Comparison of ENCODE assay signal across 16 cellular contexts in genomic region chr15:60594071-60594470, GRCh38.
DNase-seq lines count a peak whose midpoint lies in the region; ATAC-seq, FAIRE-seq and TF ChIP-seq lines count a peak whose summit lies in the region.
"Had no signal": no experiment of that assay in that cellular context is flagged by ENCODE, and none has a peak within 500 bp of the region (broad histone marks: within the 10 kb centered on the region; RNA-seq: fewer than 3 reads in every experiment).

No MANE protein-coding gene starts in this region.

- FAIRE-seq in bronchial epithelial cell (lab: Jason Lieb, UNC): no peak

- no peaks in the 10 kb centered on the region for H3K36me3 ChIP-seq in CD8-positive, alpha-beta memory T cell (ENCODE audit: insufficient read depth, low read length)
- no peaks in the 10 kb centered on the region for H3K36me3 ChIP-seq in bronchial epithelial cell (ENCODE audit: control insufficient read depth, insufficient read depth, low read length)

- no peaks in the 10 kb centered on the region for H3K9me3 Mint-ChIP-seq in CD8-positive, alpha-beta memory T cell
- H3K9me3 Mint-ChIP-seq in IgD-negative memory B cell: no peaks in the 10 kb centered on the region
- no peaks in the 10 kb centered on the region for H3K9me3 Mint-ChIP-seq in neural crest cell
- H3K9me3 Mint-ChIP-seq: H9 had no signal

- peaks cover 0 to 2% of the 10 kb centered on the region in 2 donors for H3K27me3 Mint-ChIP-seq in CD8-positive, alpha-beta memory T cell
- H3K27me3 Mint-ChIP-seq in IgD-negative memory B cell (peaks cover 4% of the 10 kb centered on the region), neural crest cell (ENCODE audit: low read depth) (peaks cover 70% of the 10 kb centered on the region)

- no peak overlapping the region for H3K27ac ChIP-seq in CD8-positive, alpha-beta memory T cell (ENCODE audit: low read depth, low read length)

- POLR2A ChIA-PET in CD8-positive, alpha-beta memory T cell (lab: Charles Lee): interaction anchor here (0.8 to 5.1 kb wide), 2 partner anchors 13 to 247 kb away, joined by 3 to 49 read pairs; no protein-coding TSS in a partner anchor

- no peak overlapping the region for H3K4me3 ChIP-seq in CD8-positive, alpha-beta memory T cell (ENCODE audit: low read length)
- no peak overlapping the region for H3K4me3 ChIP-seq in bronchial epithelial cell (ENCODE audit: low read depth, low read length)

- H3K36me3 Mint-ChIP-seq in CD8-positive, alpha-beta memory T cell: peaks cover 0 to 23% (median 2%) of the 10 kb centered on the region in 3 donors
- no peaks in the 10 kb centered on the region for H3K36me3 Mint-ChIP-seq in IgD-negative memory B cell
- no peaks in the 10 kb centered on the region for H3K36me3 Mint-ChIP-seq in neural crest cell (ENCODE audit: low read depth)

- peak overlapping the region; percentile 15 to 94 (median 41) for H3K4me3 Mint-ChIP-seq in CD8-positive, alpha-beta memory T cell
- H3K4me3 Mint-ChIP-seq in IgD-negative memory B cell: peak overlapping the region in 2 of 4 donors; percentile 3 to 91
- H3K4me3 Mint-ChIP-seq in neural crest cell: peak overlapping the region; percentile 86

- H3K27me3 ChIP-seq in CD8-positive, alpha-beta memory T cell (ENCODE audit: insufficient read depth, low read length, poor library complexity, severe bottlenecking): no peaks in the 10 kb centered on the region
- no peaks in the 10 kb centered on the region for H3K27me3 ChIP-seq in bronchial epithelial cell (ENCODE audit: control insufficient read depth, insufficient read depth, low read length)
- H3K27me3 ChIP-seq: dorsolateral prefrontal cortex had no signal

- ATAC-seq in HG02642 (IDR thresholded peaks at IDR 0.05; ENCODE audit: poor library complexity, unreplicated experiment): no peak
- ATAC-seq: activated CD4-positive, CD25-positive, alpha-beta regulatory T cell treated with anti-CD3 and anti-CD28 coated beads, Interleukin-2, amount 50 U/mL, for 24 hours; esophagus mucosa had no signal

- peaks cover 23 to 39% (median 30%) of the 10 kb centered on the region in 3 donors for H3K4me1 Mint-ChIP-seq in CD8-positive, alpha-beta memory T cell
- H3K4me1 Mint-ChIP-seq in IgD-negative memory B cell (peaks cover 0 to 23% (median 12%) of the 10 kb centered on the region in 3 donors), neural crest cell (peaks cover 9% of the 10 kb centered on the region)

- H3K9me3 ChIP-seq in CD8-positive, alpha-beta memory T cell (ENCODE audit: low read length): no peaks in the 10 kb centered on the region

- peak overlapping the region in 6 of 8 donors; percentile 36 to 88 (median 52) for H3K27ac Mint-ChIP-seq in CD8-positive, alpha-beta memory T cell
- H3K27ac Mint-ChIP-seq in IgD-negative memory B cell (peak overlapping the region in 2 of 3 donors; percentile 32 to 83), neural crest cell (ENCODE audit: unreplicated experiment) (no peak overlapping the region)
- H3K27ac Mint-ChIP-seq: H9 had no signal

- TF ChIP-seq CTCF in bronchial epithelial cell (IDR thresholded peaks at IDR 0.05; ENCODE audit: insufficient read depth, low read length, severe bottlenecking) (no peak), neural crest cell (conservative IDR thresholded peaks at IDR 0.05) (no peak)

- no peak for DNase-seq in CD8-positive, alpha-beta memory T cell
- DNase-seq in bronchial epithelial cell (ENCODE audit: low read depth) (peak; percentile 51), neural crest cell (ENCODE audit: low read depth, low spot score) (no peak), UCSD-AML1 (lab: John Stamatoyannopoulos, UW; ENCODE audit: unreplicated experiment) (no peak), 8988T (no peak)
- DNase-seq: dorsolateral prefrontal cortex; H9; KG1; NCI-H1436; NCI-H82; stimulated activated CD8-positive, alpha-beta memory T cell treated with anti-CD3 and anti-CD28 coated beads, Interleukin-4, amount 100 ng/mL, for 48 hours; substantia nigra had no signal

- peaks cover 16% of the 10 kb centered on the region for H3K4me1 ChIP-seq in CD8-positive, alpha-beta memory T cell (ENCODE audit: insufficient read depth, low read length)

- CTCF ChIA-PET in CD8-positive, alpha-beta memory T cell (lab: Charles Lee): interaction anchor here (1.3 to 3.5 kb wide), 8 partner anchors 8 to 323 kb away, joined by 3 to 19 read pairs (median 6); no protein-coding TSS in a partner anchor
